Comparison of ENCODE assay signal across 16 cellular contexts in genomic region chr2:637406-637776, GRCh38. TPM values are rescaled to one million over a fixed set of nuclear protein-coding genes. Genes with fewer than 3 reads are reported as not detected.
DNase-seq lines count a peak whose midpoint lies in the region; ATAC-seq and TF ChIP-seq lines count a peak whose summit lies in the region.
"Had no signal": no experiment of that assay in that cellular context is flagged by ENCODE, and none has a peak within 500 bp of the region (broad histone marks: within the 10 kb centered on the region; RNA-seq: fewer than 3 reads in every experiment).

No MANE protein-coding gene starts in this region.

- no peak for DNase-seq in CD8-positive, alpha-beta memory T cell
- DNase-seq in RPMI8226 (peak; percentile 1), upper lobe of right lung (no peak), tibial artery (no peak)
- no peak for DNase-seq in naive thymus-derived CD8-positive, alpha-beta T cell
- DNase-seq: NCI-H187 treated with DMSO at 0.1 percent for 48 hours had no signal

- H3K27me3 ChIP-seq in BLaER1 treated with 17β-estradiol and CSF1 and Interleukin-3, amounts not matched to agents 10 nM and 100 nM: peaks cover 0 to 18% (median 0%) of the 10 kb centered on the region in 11 experiments; a peak in 7 of 22 replicates
- no peaks in the 10 kb centered on the region for H3K27me3 ChIP-seq in CD8-positive, alpha-beta memory T cell (ENCODE audit: insufficient read depth, low read length, poor library complexity, severe bottlenecking)
- H3K27me3 ChIP-seq in upper lobe of right lung (peaks cover 14% of the 10 kb centered on the region), tibial artery (peaks cover 0 to 4% of the 10 kb centered on the region in 2 donors)
- H3K27me3 ChIP-seq: breast epithelium, colonic mucosa had no signal

- H3K27me3 Mint-ChIP-seq in CD8-positive, alpha-beta memory T cell: peaks cover 4 to 16% of the 10 kb centered on the region in 2 donors
- H3K27me3 Mint-ChIP-seq in naive thymus-derived CD8-positive, alpha-beta T cell: peaks cover 0 to 3% (median 0%) of the 10 kb centered on the region in 5 donors
- H3K27me3 Mint-ChIP-seq: stimulated activated naive CD8-positive, alpha-beta T cell treated with anti-CD3 and anti-CD28 coated beads, Interleukin-15, Interleukin-2, amounts not matched to agents 100 ng/mL and 50 ng/mL, for 24 hours had no signal

- no peaks in the 10 kb centered on the region for H3K9me3 Mint-ChIP-seq in CD8-positive, alpha-beta memory T cell
- H3K9me3 Mint-ChIP-seq in naive thymus-derived CD8-positive, alpha-beta T cell: no peaks in the 10 kb centered on the region
- H3K9me3 Mint-ChIP-seq: CD4-positive, CD25-positive, alpha-beta regulatory T cell; stimulated activated naive CD8-positive, alpha-beta T cell treated with anti-CD3 and anti-CD28 coated beads, Interleukin-15, Interleukin-2, amounts not matched to agents 100 ng/mL and 50 ng/mL, for 24 hours had no signal

- peaks cover 3 to 6% (median 5%) of the 10 kb centered on the region in 3 donors for H3K4me1 Mint-ChIP-seq in CD8-positive, alpha-beta memory T cell
- H3K4me1 Mint-ChIP-seq in naive thymus-derived CD8-positive, alpha-beta T cell: peaks cover 4 to 6% (median 6%) of the 10 kb centered on the region in 4 donors

- intact Hi-C loops in upper lobe of right lung (cut with DNase I) (no loop called here), tibial artery (cut with DNase I; ENCODE audit: low total_unique reads) (loop anchor here (10.0 kb wide), 1 partner anchor 343 kb away; no protein-coding TSS in a partner anchor)

- no peaks in the 10 kb centered on the region for H4K20me1 ChIP-seq in BLaER1 treated with 17β-estradiol and CSF1 and Interleukin-3, amounts not matched to agents 10 nM and 100 nM

- no peak for TF ChIP-seq CTCF in upper lobe of right lung (IDR thresholded peaks at IDR 0.05)
- no peak for TF ChIP-seq CTCF in tibial artery (IDR thresholded peaks at IDR 0.05)

- peak overlapping the region in 1 of 11 experiments; percentile 23; a peak in 1 of 22 replicates for H3K9ac ChIP-seq in BLaER1 treated with 17β-estradiol and CSF1 and Interleukin-3, amounts not matched to agents 10 nM and 100 nM

- CTCF ChIA-PET in CD8-positive, alpha-beta memory T cell (lab: Charles Lee): interaction anchor here (0.9 to 2.7 kb wide), 9 partner anchors 8 to 393 kb away, joined by 3 to 12 read pairs (median 4); no protein-coding TSS in a partner anchor

- no peak overlapping the region for H3K4me3 ChIP-seq in BLaER1 treated with 17β-estradiol and CSF1 and Interleukin-3, amounts not matched to agents 10 nM and 100 nM
- no peak overlapping the region for H3K4me3 ChIP-seq in CD8-positive, alpha-beta memory T cell (ENCODE audit: low read length)
- H3K4me3 ChIP-seq in upper lobe of right lung (no peak overlapping the region), tibial artery (no peak overlapping the region)
- H3K4me3 ChIP-seq: mucosa of descending colon, SK-N-MC had no signal

- POLR2A ChIA-PET in CD8-positive, alpha-beta memory T cell (lab: Charles Lee): no interaction called here
- POLR2A ChIA-PET in naive thymus-derived CD8-positive, alpha-beta T cell (lab: Charles Lee): no interaction called here

- H3K9me3 ChIP-seq in BLaER1 treated with 17β-estradiol and CSF1 and Interleukin-3, amounts not matched to agents 10 nM and 100 nM (replicated peaks in 1 of 11): peaks cover 0 to 5% (median 0%) of the 10 kb centered on the region in 11 experiments; a peak in 2 of 22 replicates
- no peaks in the 10 kb centered on the region for H3K9me3 ChIP-seq in CD8-positive, alpha-beta memory T cell (ENCODE audit: low read length)
- no peaks in the 10 kb centered on the region for H3K9me3 ChIP-seq in upper lobe of right lung
- no peaks in the 10 kb centered on the region for H3K9me3 ChIP-seq in tibial artery
- H3K9me3 ChIP-seq: breast epithelium, colonic mucosa, mucosa of descending colon had no signal

- ATAC-seq in naive thymus-derived CD8-positive, alpha-beta T cell: no peak
- ATAC-seq in upper lobe of right lung (no peak), GM21515 (IDR thresholded peaks at IDR 0.05; ENCODE audit: unreplicated experiment) (no peak)

- peaks cover 5 to 47% (median 39%) of the 10 kb centered on the region in 10 experiments; a peak in 19 of 20 replicates for H3K4me1 ChIP-seq in BLaER1 treated with 17β-estradiol and CSF1 and Interleukin-3, amounts not matched to agents 10 nM and 100 nM
- H3K4me1 ChIP-seq in CD8-positive, alpha-beta memory T cell (ENCODE audit: insufficient read depth, low read length): no peaks in the 10 kb centered on the region
- H3K4me1 ChIP-seq in upper lobe of right lung: peaks cover 7% of the 10 kb centered on the region
- peaks cover 0 to 8% (median 6%) of the 10 kb centered on the region in 4 donors for H3K4me1 ChIP-seq in tibial artery
- H3K4me1 ChIP-seq: colonic mucosa had no signal

- H3K4me2 ChIP-seq in BLaER1 treated with 17β-estradiol and CSF1 and Interleukin-3, amounts not matched to agents 10 nM and 100 nM: peak overlapping the region in 7 of 11 experiments; percentile 80 to 96 (median 90); a peak in 7 of 22 replicates

- no peaks in the 10 kb centered on the region for H3K36me3 ChIP-seq in BLaER1 treated with 17β-estradiol and CSF1 and Interleukin-3, amounts not matched to agents 10 nM and 100 nM
- no peaks in the 10 kb centered on the region for H3K36me3 ChIP-seq in CD8-positive, alpha-beta memory T cell (ENCODE audit: insufficient read depth, low read length)
- H3K36me3 ChIP-seq in upper lobe of right lung (no peaks in the 10 kb centered on the region), tibial artery (no peaks in the 10 kb centered on the region)
- H3K36me3 ChIP-seq: breast epithelium, colonic mucosa, WERI-Rb-1 had no signal

- no peak overlapping the region for H3K27ac ChIP-seq in BLaER1 treated with 17β-estradiol and CSF1 and Interleukin-3, amounts not matched to agents 10 nM and 100 nM
- H3K27ac ChIP-seq in CD8-positive, alpha-beta memory T cell (ENCODE audit: low read depth, low read length): no peak overlapping the region
- H3K27ac ChIP-seq in upper lobe of right lung (no peak overlapping the region), tibial artery (no peak overlapping the region)
- H3K27ac ChIP-seq: colonic mucosa, RWPE1, SK-N-MC, WERI-Rb-1 had no signal

- no peaks in the 10 kb centered on the region for H3K36me3 Mint-ChIP-seq in CD8-positive, alpha-beta memory T cell
- no peaks in the 10 kb centered on the region for H3K36me3 Mint-ChIP-seq in naive thymus-derived CD8-positive, alpha-beta T cell
- H3K36me3 Mint-ChIP-seq: CD4-positive, CD25-positive, alpha-beta regulatory T cell had no signal

- no peak overlapping the region for H3K27ac Mint-ChIP-seq in CD8-positive, alpha-beta memory T cell
- H3K27ac Mint-ChIP-seq in naive thymus-derived CD8-positive, alpha-beta T cell: peak overlapping the region in 2 of 10 donors; percentile 22 to 89

- peak overlapping the region in 4 of 7 donors; percentile 21 to 86 (median 66) for H3K4me3 Mint-ChIP-seq in CD8-positive, alpha-beta memory T cell
- H3K4me3 Mint-ChIP-seq in naive thymus-derived CD8-positive, alpha-beta T cell: peak overlapping the region in 7 of 10 donors; percentile 85 to 91 (median 87)

RNA-seq across cellular contexts. Expression of gene TMEM18, which starts 39.8 kb away (rescaled TPM):
- 10 to 100 TPM; 20.7 to 23.3 TPM for total RNA-seq in CD8-positive, alpha-beta memory T cell
- 22.2 TPM for polyA plus RNA-seq in CD8-positive, alpha-beta memory T cell
- 10 to 100 TPM; 40.2 to 41.4 TPM for total RNA-seq in naive thymus-derived CD8-positive, alpha-beta T cell
- polyA plus RNA-seq in naive thymus-derived CD8-positive, alpha-beta T cell: 10 to 100 TPM; 22.1 to 29.8 (median 23.3) TPM
- total RNA-seq in upper lobe of right lung: 21.3 TPM
